8 cellular contexts compared by ENCODE assay signal in genomic region chr19:58059003-58059671, GRCh38.
A peak's percentile ranks its signal among the peaks of the same experiment; 100 is the strongest.
DNase-seq lines count a peak whose midpoint lies in the region; ATAC-seq and TF ChIP-seq lines count a peak whose summit lies in the region.

ZNF135 (plus strand) TSS chr19:58059282; CDS start chr19:58060003, 721 bp downstream.

- DNase-seq in AG04449 (ENCODE audit: low read depth, low spot score) (peak; percentile 1), NCI-H1092 (lab: John Stamatoyannopoulos, UW) (peak; percentile 68), epithelial cell of esophagus (ENCODE audit: low read depth) (peak; percentile 75), midbrain (lab: John Stamatoyannopoulos, UW) (peak; percentile 90), OCI-M2 (lab: John Stamatoyannopoulos, UW; ENCODE audit: unreplicated experiment) (no peak)
- DNase-seq in activated CD8-positive, alpha-beta memory T cell treated with anti-CD3 and anti-CD28 coated beads, Interleukin-2, amount 50 U/mL, for 48 hours, result peak; percentile 73
- DNase-seq in stimulated activated CD4-positive, alpha-beta T cell treated with anti-CD3 and anti-CD28 coated beads, TNF-alpha, amount 100 ng/mL, for 4 hours (ENCODE audit: low read depth in 3 of 3), result peak; percentile 21 to 38 (median 22)

- CTCF ChIA-PET in AG04449 (lab: Yijun Ruan, JAX), result no interaction called here

- peak within 1 kb of the TSS; percentile 57 for H3K4me3 ChIP-seq in AG04449 (ENCODE audit: low read depth, low read length)
- peak within 1 kb of the TSS; percentile 50 for H3K4me3 ChIP-seq in epithelial cell of esophagus (ENCODE audit: low read length)

- TF ChIP-seq CTCF in AG04449 (IDR thresholded peaks at IDR 0.05; ENCODE audit: insufficient read depth, low read length, missing control alignments), result no peak
- no peak for TF ChIP-seq CTCF in epithelial cell of esophagus (IDR thresholded peaks at IDR 0.05; ENCODE audit: insufficient read depth, low read depth, low read length, missing control alignments)

- POLR2A ChIA-PET in AG04449 (lab: Yijun Ruan, JAX), result no interaction called here

- no peak for ATAC-seq in GM21447 (IDR thresholded peaks at IDR 0.05; ENCODE audit: unreplicated experiment)
